ENCODE assay signal across 8 cellular contexts in genomic region chr1:39574646-39575045, GRCh38. TPM values are rescaled to one million over a fixed set of nuclear protein-coding genes. Genes with fewer than 3 reads are reported as not detected.
DNase-seq lines count a peak whose midpoint lies in the region.

No MANE protein-coding gene starts in this region.

- H3K4me1 ChIP-seq in ES-I3 (ENCODE audit: insufficient read depth, low read length), result peaks cover 15% of the 10 kb centered on the region; the same call in 1 of the 2 replicates
- H3K4me1 ChIP-seq in mesodermal cell (ENCODE audit: control insufficient read depth, insufficient read depth, low read length, poor library complexity, severe bottlenecking), result peaks cover 20% of the 10 kb centered on the region

- H3K36me3 ChIP-seq in ES-I3 (ENCODE audit: insufficient read depth, low read length), result peaks cover 35% of the 10 kb centered on the region
- H3K36me3 ChIP-seq in mesodermal cell (ENCODE audit: control insufficient read depth, insufficient read depth, low read length), result peaks cover 60% of the 10 kb centered on the region

- H3K9me3 ChIP-seq in ES-I3 (ENCODE audit: control insufficient read depth, insufficient read depth, low read length) (no peaks in the 10 kb centered on the region), mesodermal cell (ENCODE audit: control insufficient read depth, low read length) (no peaks in the 10 kb centered on the region)

- H3K27ac ChIP-seq in mesodermal cell (ENCODE audit: low read depth, low read length, severe bottlenecking), result no peak overlapping the region

- peak overlapping the region; percentile 80 for H3K4me3 ChIP-seq in mesodermal cell (ENCODE audit: extremely low read depth, insufficient read depth, low read length, poor library complexity, severe bottlenecking)

- H3K9ac ChIP-seq in ES-I3 (ENCODE audit: low read depth, low read length), result peak overlapping the region; percentile 91; the same call in 1 of the 2 replicates

- 63% methylated on average over 4 of the region's 5 CpGs for WGBS in mesodermal cell (ENCODE audit: insufficient coverage in 2 of 2), 2 experiments

- DNase-seq in NCI-H748 (lab: John Stamatoyannopoulos, UW; ENCODE audit: unreplicated experiment) (peak; percentile 71), dermis blood vessel endothelial cell (peak; percentile 21), CD1c-positive myeloid dendritic cell (ENCODE audit: extremely low spot score) (no peak), HuH-7 (ENCODE audit: low spot score) (no peak), islet precursor cell (no peak), GOT3 (lab: John Stamatoyannopoulos, UW) (no peak)

RNA-seq across cellular contexts. Expression of gene PABPC4, which starts 1.9 kb away (rescaled TPM):
- total RNA-seq in dermis blood vessel endothelial cell, result 152 and 323 TPM in 2 replicates
- polyA plus RNA-seq in mesodermal cell (2013, experiment 1 of 2), result 131 TPM
- polyA plus RNA-seq in mesodermal cell (2013, experiment 2 of 2), result 148 TPM

Comparison
In these comparisons a context has a peak if more than half of its experiments do, and no peak if none do; other contexts are left out.
1. DNase-seq: peak in NCI-H748 (single experiment) and dermis blood vessel endothelial cell (single experiment); none in CD1c-positive myeloid dendritic cell (single experiment), HuH-7 (single experiment), islet precursor cell (single experiment) and GOT3 (single experiment).